1 cellular context compared by ENCODE assay signal in genomic region chr14:104724407-104724980, GRCh38.
TF ChIP-seq lines count a peak whose summit lies in the region.

No MANE protein-coding gene starts in this region.

TF ChIP-seq in H1, 55 proteins besides CTCF, POLR2A, EP300 and RAD21:
- TF ChIP-seq PHF8 (conservative IDR thresholded peaks at IDR 0.05; ENCODE audit: low read depth, low read length) (no peak), ASH2L (IDR thresholded peaks at IDR 0.05; ENCODE audit: low read length) (no peak), MAFK (IDR thresholded peaks at IDR 0.05; ENCODE audit: low read depth, low read length) (no peak), POLR2AphosphoS5 (IDR thresholded peaks at IDR 0.05; ENCODE audit: low read depth, low read length) (0 out of 2 replicates have a peak, but pooled peaks have one; percentile 18), FOSL1 (IDR thresholded peaks at IDR 0.05; ENCODE audit: insufficient read depth, low read depth, low read length) (no peak), CREB1 (IDR thresholded peaks at IDR 0.05) (peak; percentile 53; the same call in 1 of the 2 replicates), CHD2 (IDR thresholded peaks at IDR 0.05; ENCODE audit: low read length) (no peak), SRF (IDR thresholded peaks at IDR 0.05; ENCODE audit: low read depth, low read length) (no peak)
- TF ChIP-seq, protein P1, sequence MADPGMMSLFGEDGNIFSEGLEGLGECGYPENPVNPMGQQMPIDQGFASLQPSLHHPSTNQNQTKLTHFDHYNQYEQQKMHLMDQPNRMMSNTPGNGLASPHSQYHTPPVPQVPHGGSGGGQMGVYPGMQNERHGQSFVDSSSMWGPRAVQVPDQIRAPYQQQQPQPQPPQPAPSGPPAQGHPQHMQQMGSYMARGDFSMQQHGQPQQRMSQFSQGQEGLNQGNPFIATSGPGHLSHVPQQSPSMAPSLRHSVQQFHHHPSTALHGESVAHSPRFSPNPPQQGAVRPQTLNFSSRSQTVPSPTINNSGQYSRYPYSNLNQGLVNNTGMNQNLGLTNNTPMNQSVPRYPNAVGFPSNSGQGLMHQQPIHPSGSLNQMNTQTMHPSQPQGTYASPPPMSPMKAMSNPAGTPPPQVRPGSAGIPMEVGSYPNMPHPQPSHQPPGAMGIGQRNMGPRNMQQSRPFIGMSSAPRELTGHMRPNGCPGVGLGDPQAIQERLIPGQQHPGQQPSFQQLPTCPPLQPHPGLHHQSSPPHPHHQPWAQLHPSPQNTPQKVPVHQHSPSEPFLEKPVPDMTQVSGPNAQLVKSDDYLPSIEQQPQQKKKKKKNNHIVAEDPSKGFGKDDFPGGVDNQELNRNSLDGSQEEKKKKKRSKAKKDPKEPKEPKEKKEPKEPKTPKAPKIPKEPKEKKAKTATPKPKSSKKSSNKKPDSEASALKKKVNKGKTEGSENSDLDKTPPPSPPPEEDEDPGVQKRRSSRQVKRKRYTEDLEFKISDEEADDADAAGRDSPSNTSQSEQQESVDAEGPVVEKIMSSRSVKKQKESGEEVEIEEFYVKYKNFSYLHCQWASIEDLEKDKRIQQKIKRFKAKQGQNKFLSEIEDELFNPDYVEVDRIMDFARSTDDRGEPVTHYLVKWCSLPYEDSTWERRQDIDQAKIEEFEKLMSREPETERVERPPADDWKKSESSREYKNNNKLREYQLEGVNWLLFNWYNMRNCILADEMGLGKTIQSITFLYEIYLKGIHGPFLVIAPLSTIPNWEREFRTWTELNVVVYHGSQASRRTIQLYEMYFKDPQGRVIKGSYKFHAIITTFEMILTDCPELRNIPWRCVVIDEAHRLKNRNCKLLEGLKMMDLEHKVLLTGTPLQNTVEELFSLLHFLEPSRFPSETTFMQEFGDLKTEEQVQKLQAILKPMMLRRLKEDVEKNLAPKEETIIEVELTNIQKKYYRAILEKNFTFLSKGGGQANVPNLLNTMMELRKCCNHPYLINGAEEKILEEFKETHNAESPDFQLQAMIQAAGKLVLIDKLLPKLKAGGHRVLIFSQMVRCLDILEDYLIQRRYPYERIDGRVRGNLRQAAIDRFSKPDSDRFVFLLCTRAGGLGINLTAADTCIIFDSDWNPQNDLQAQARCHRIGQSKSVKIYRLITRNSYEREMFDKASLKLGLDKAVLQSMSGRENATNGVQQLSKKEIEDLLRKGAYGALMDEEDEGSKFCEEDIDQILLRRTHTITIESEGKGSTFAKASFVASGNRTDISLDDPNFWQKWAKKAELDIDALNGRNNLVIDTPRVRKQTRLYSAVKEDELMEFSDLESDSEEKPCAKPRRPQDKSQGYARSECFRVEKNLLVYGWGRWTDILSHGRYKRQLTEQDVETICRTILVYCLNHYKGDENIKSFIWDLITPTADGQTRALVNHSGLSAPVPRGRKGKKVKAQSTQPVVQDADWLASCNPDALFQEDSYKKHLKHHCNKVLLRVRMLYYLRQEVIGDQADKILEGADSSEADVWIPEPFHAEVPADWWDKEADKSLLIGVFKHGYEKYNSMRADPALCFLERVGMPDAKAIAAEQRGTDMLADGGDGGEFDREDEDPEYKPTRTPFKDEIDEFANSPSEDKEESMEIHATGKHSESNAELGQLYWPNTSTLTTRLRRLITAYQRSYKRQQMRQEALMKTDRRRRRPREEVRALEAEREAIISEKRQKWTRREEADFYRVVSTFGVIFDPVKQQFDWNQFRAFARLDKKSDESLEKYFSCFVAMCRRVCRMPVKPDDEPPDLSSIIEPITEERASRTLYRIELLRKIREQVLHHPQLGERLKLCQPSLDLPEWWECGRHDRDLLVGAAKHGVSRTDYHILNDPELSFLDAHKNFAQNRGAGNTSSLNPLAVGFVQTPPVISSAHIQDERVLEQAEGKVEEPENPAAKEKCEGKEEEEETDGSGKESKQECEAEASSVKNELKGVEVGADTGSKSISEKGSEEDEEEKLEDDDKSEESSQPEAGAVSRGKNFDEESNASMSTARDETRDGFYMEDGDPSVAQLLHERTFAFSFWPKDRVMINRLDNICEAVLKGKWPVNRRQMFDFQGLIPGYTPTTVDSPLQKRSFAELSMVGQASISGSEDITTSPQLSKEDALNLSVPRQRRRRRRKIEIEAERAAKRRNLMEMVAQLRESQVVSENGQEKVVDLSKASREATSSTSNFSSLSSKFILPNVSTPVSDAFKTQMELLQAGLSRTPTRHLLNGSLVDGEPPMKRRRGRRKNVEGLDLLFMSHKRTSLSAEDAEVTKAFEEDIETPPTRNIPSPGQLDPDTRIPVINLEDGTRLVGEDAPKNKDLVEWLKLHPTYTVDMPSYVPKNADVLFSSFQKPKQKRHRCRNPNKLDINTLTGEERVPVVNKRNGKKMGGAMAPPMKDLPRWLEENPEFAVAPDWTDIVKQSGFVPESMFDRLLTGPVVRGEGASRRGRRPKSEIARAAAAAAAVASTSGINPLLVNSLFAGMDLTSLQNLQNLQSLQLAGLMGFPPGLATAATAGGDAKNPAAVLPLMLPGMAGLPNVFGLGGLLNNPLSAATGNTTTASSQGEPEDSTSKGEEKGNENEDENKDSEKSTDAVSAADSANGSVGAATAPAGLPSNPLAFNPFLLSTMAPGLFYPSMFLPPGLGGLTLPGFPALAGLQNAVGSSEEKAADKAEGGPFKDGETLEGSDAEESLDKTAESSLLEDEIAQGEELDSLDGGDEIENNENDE (IDR thresholded peaks at IDR 0.05; ENCODE audit: insufficient replicate concordance, low read length) = no peak
